8 cellular contexts compared by ENCODE assay signal in the genomic region with DNA sequence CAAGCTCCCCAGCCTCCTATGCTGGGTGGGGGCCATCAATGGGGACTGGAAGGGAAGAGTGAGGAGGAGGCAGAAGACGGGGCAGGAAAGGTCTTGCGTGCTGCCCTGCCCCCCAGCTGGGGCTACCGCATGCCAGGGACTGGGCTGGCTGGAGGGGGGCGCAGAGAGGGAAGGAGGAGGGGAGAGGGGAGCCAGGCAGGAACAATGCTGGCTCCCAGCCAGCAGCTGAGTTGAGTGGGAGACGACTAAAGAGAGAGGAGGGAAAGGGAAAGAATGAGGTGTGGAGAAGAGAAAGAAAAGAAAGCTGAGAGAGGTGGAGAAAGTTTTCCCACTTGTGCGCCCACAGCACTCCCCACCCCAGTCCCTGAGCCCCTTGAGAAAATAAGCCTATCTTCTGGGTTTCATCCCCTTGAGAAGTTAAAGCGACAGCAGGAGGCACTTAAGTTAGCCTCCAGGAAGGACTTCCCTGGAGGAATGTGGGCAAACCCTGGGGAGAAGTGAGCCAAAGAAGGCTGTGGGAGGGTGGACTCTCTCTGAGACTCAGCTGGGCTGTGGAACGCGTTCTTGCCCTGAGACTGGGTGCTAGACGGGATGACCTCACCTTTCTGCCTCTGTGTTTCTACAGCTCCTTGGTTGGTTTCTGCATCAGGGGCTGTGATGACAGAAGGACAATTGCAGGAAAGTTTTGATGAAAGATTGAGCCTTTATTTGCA. TPM values are rescaled to one million over a fixed set of nuclear protein-coding genes. Genes with fewer than 3 reads are reported as not detected.
A peak's percentile ranks its signal among the peaks of the same experiment; 100 is the strongest.
DNase-seq lines count a peak whose midpoint lies in the region; ATAC-seq and TF ChIP-seq lines count a peak whose summit lies in the region.

No MANE protein-coding gene starts in this region.

- dilution Hi-C loops in mammary epithelial cell (cut with HindIII; ENCODE audit: low sequenced_read_pairs), result no loop called here

- no peak for TF ChIP-seq EP300 in transverse colon (IDR thresholded peaks at IDR 0.05; ENCODE audit: low read depth)

- no peak overlapping the region for H3K27ac ChIP-seq in BLaER1 treated with 17β-estradiol and CSF1 and Interleukin-3, amounts not matched to agents 10 nM and 100 nM
- H3K27ac ChIP-seq in HUES64 (ENCODE audit: low read depth, low read length), result no peak overlapping the region
- H3K27ac ChIP-seq in mammary epithelial cell (ENCODE audit: insufficient read depth, low read depth, low read length), result no peak overlapping the region
- H3K27ac ChIP-seq in mesenchymal stem cell (ENCODE audit: low read length, poor library complexity, severe bottlenecking), result no peak overlapping the region
- H3K27ac ChIP-seq in transverse colon, result no peak overlapping the region

- no peaks in the 10 kb centered on the region for H3K79me1 ChIP-seq in mesenchymal stem cell (replicated peaks; ENCODE audit: low read length, poor library complexity, severe bottlenecking)

- H2AK5ac ChIP-seq in mesenchymal stem cell (ENCODE audit: low read length, severe bottlenecking), result peak overlapping the region; percentile 19

- intact Hi-C loops in mammary epithelial cell (cut with micrococcal nuclease), result loop anchor here (1.0 to 10.0 kb wide), 6 partner anchors 15 to 200 kb away; a partner anchor contains a TSS
- intact Hi-C loops in transverse colon (cut with DNase I; ENCODE audit: low total_unique reads), result loop anchor here (1.0 to 10.0 kb wide), 2 partner anchors 35 to 165 kb away; a partner anchor contains a TSS

- peaks cover 33 to 82% (median 58%) of the 10 kb centered on the region in 10 experiments for H3K4me1 ChIP-seq in BLaER1 treated with 17β-estradiol and CSF1 and Interleukin-3, amounts not matched to agents 10 nM and 100 nM
- H3K4me1 ChIP-seq in HUES64 (ENCODE audit: insufficient read depth, low read length) (peaks cover 52% of the 10 kb centered on the region), mammary epithelial cell (ENCODE audit: insufficient read depth, low read length) (peaks cover 41% of the 10 kb centered on the region), mesenchymal stem cell (ENCODE audit: control insufficient read depth, insufficient read depth, low read depth, low read length) (peaks cover 42% of the 10 kb centered on the region), transverse colon (peaks cover 4 to 31% (median 12%) of the 10 kb centered on the region in 4 donors)

- H3K4me2 ChIP-seq in BLaER1 treated with 17β-estradiol and CSF1 and Interleukin-3, amounts not matched to agents 10 nM and 100 nM, result peak overlapping the region; percentile 62 to 85 (median 77); a peak in 21 of 22 replicates
- H3K4me2 ChIP-seq in mammary epithelial cell (ENCODE audit: insufficient read depth, low read depth, low read length), result peak overlapping the region; percentile 53
- H3K4me2 ChIP-seq in mesenchymal stem cell (ENCODE audit: low read length, poor library complexity, severe bottlenecking), result peak overlapping the region; percentile 85

- in situ Hi-C loops in mammary epithelial cell (cut with MboI; ENCODE audit: low sequenced_read_pairs in 2 of 2), result loop anchor here in 1 of 2 donors (25.0 kb wide), 1 partner anchor 172 kb away; a partner anchor contains a TSS
- in situ Hi-C loops in transverse colon (cut with MboI; ENCODE audit: low pct_ligation_motif_present in 1 of 4, low pct_unique_long_range_greater_than_20kb in 1 of 4, low sequenced_read_pairs in 3 of 4), result loop anchor here in 3 of 4 donors (5.0 to 25.0 kb wide), 2 partner anchors 32 to 172 kb away; a partner anchor contains a TSS

- H3K4ac ChIP-seq in mesenchymal stem cell (ENCODE audit: low read depth in 1 of 2, low read length in 2 of 2), result no peak overlapping the region

- H4K8ac ChIP-seq in mesenchymal stem cell (ENCODE audit: low read length), result peak overlapping the region; percentile 65

- peak overlapping the region; percentile 79 for H4K91ac ChIP-seq in mesenchymal stem cell (ENCODE audit: low read length)

- H3K4me3 ChIP-seq in BLaER1 treated with 17β-estradiol and CSF1 and Interleukin-3, amounts not matched to agents 10 nM and 100 nM, result no peak overlapping the region
- H3K4me3 ChIP-seq in HUES64 (ENCODE audit: low read length) (peak overlapping the region; percentile 44), mammary epithelial cell (replicated peaks in 1 of 3; ENCODE audit: insufficient read depth in 1 of 3, low read depth in 2 of 3, low read length in 3 of 3) (peak overlapping the region in 1 of 3 experiments; percentile 27), mesenchymal stem cell (ENCODE audit: insufficient read depth in 1 of 2, low read depth in 1 of 2, low read length in 2 of 2) (peak overlapping the region in 1 of 2 experiments; percentile 70), transverse colon (no peak overlapping the region)

- peak overlapping the region; percentile 15 for H2BK15ac ChIP-seq in mesenchymal stem cell (ENCODE audit: low read depth, poor library complexity, severe bottlenecking)

- no peaks in the 10 kb centered on the region for H3K36me3 ChIP-seq in BLaER1 treated with 17β-estradiol and CSF1 and Interleukin-3, amounts not matched to agents 10 nM and 100 nM
- H3K36me3 ChIP-seq in HUES64 (ENCODE audit: insufficient read depth, low read length) (no peaks in the 10 kb centered on the region), mammary epithelial cell (ENCODE audit: insufficient read depth, low read length) (no peaks in the 10 kb centered on the region), mesenchymal stem cell (ENCODE audit: control insufficient read depth in 1 of 2, insufficient read depth in 2 of 2, low read depth in 1 of 2, low read length in 2 of 2) (no peaks in the 10 kb centered on the region), transverse colon (no peaks in the 10 kb centered on the region)

- no peak overlapping the region for H2BK5ac ChIP-seq in mesenchymal stem cell (ENCODE audit: low read depth, low read length, poor library complexity, severe bottlenecking)

- H3K18ac ChIP-seq in mesenchymal stem cell (ENCODE audit: low read depth in 1 of 2, low read length in 2 of 2), result no peak overlapping the region

- WGBS in HUES64, result 24% methylated on average over 10 of the region's 10 CpGs
- 11% methylated on average over 7 of the region's 10 CpGs for WGBS in mammary epithelial cell (ENCODE audit: low coverage, missing lambda C conversion rate)
- WGBS in mesenchymal stem cell, result 27% methylated on average over 9 of the region's 10 CpGs
- WGBS in transverse colon (ENCODE audit: low coverage in 1 of 2), 2 donors, result 0 to 33% methylated on average over 1 to 10 of the region's 10 CpGs

- no peak overlapping the region for H3K14ac ChIP-seq in mesenchymal stem cell (ENCODE audit: low read length in 2 of 2)

- H3K23ac ChIP-seq in mesenchymal stem cell (ENCODE audit: low read length in 2 of 2), result no peak overlapping the region

- CTCF ChIA-PET in mammary epithelial cell (lab: Charles Lee; ENCODE audit: low non-redundant PET), result interaction anchor here (0.6 to 3.7 kb wide), 15 partner anchors 11 to 1312 kb away, joined by 3 to 50 read pairs (median 4); a partner anchor contains a TSS

- peak overlapping the region in 1 of 2 experiments; percentile 59 for H2BK12ac ChIP-seq in mesenchymal stem cell (ENCODE audit: low read length in 2 of 2)

- no peaks in the 10 kb centered on the region for H3K9me3 ChIP-seq in BLaER1 treated with 17β-estradiol and CSF1 and Interleukin-3, amounts not matched to agents 10 nM and 100 nM (replicated peaks in 1 of 11)
- H3K9me3 ChIP-seq in HUES64 (ENCODE audit: insufficient read depth, low read depth, low read length) (no peaks in the 10 kb centered on the region), mammary epithelial cell (replicated peaks; ENCODE audit: insufficient read depth, low read length) (no peaks in the 10 kb centered on the region), mesenchymal stem cell (ENCODE audit: control insufficient read depth, low read length) (no peaks in the 10 kb centered on the region), transverse colon (no peaks in the 10 kb centered on the region)

- peak; percentile 65 for DNase-seq in mammary epithelial cell
- DNase-seq in mesenchymal stem cell, result no peak
- no peak for DNase-seq in COLO668 (lab: John Stamatoyannopoulos, UW; ENCODE audit: unreplicated experiment)
- no peak for DNase-seq in transverse colon

- ATAC-seq in HG02870 (IDR thresholded peaks at IDR 0.05; ENCODE audit: unreplicated experiment) (no peak), HG03439 (IDR thresholded peaks at IDR 0.05; ENCODE audit: unreplicated experiment) (no peak)

- no peaks in the 10 kb centered on the region for H3K79me2 ChIP-seq in mammary epithelial cell (ENCODE audit: insufficient read depth, low read length)

- no peak overlapping the region for H2BK120ac ChIP-seq in mesenchymal stem cell (ENCODE audit: low read depth, low read length)

- H3K9ac ChIP-seq in BLaER1 treated with 17β-estradiol and CSF1 and Interleukin-3, amounts not matched to agents 10 nM and 100 nM, result peak overlapping the region in 1 of 11 experiments; percentile 7; a peak in 1 of 22 replicates
- H3K9ac ChIP-seq in HUES64 (ENCODE audit: low read depth, low read length) (no peak overlapping the region), mammary epithelial cell (ENCODE audit: insufficient read depth, low read length) (no peak overlapping the region), mesenchymal stem cell (ENCODE audit: low read length) (peak overlapping the region; percentile 72)

- BruUV-seq in mammary epithelial cell (replicated peaks; lab: Mats Ljungman, UMichigan), result no TSS peak

- TF ChIP-seq CTCF in mammary epithelial cell (conservative IDR thresholded peaks at IDR 0.05 in 1 of 2, IDR thresholded peaks at IDR 0.05 in 1 of 2; ENCODE audit: extremely low read depth in 1 of 2, insufficient read depth in 1 of 2, low read depth in 1 of 2, low read length in 2 of 2) (no peak), transverse colon (IDR thresholded peaks at IDR 0.05) (no peak)

- H4K20me1 ChIP-seq in BLaER1 treated with 17β-estradiol and CSF1 and Interleukin-3, amounts not matched to agents 10 nM and 100 nM, result peaks cover 0 to 26% (median 0%) of the 10 kb centered on the region in 11 experiments; a peak in 7 of 22 replicates
- no peaks in the 10 kb centered on the region for H4K20me1 ChIP-seq in mammary epithelial cell (ENCODE audit: insufficient read depth, low read length)

- peak overlapping the region; percentile 72 for H2AFZ ChIP-seq in mammary epithelial cell (ENCODE audit: low read depth, low read length)
- no peak overlapping the region for H2AFZ ChIP-seq in mesenchymal stem cell (ENCODE audit: low read depth, low read length)

- no peak for TF ChIP-seq POLR2A in transverse colon (IDR thresholded peaks at IDR 0.05)

- H3K27me3 ChIP-seq in BLaER1 treated with 17β-estradiol and CSF1 and Interleukin-3, amounts not matched to agents 10 nM and 100 nM, result peaks cover 38 to 46% (median 43%) of the 10 kb centered on the region in 11 experiments
- H3K27me3 ChIP-seq in HUES64 (ENCODE audit: insufficient read depth, low read length), result no peaks in the 10 kb centered on the region; the same call in 1 of the 2 replicates
- no peaks in the 10 kb centered on the region for H3K27me3 ChIP-seq in mammary epithelial cell (ENCODE audit: insufficient read depth, low read length)
- H3K27me3 ChIP-seq in mesenchymal stem cell (ENCODE audit: control insufficient read depth in 1 of 2, insufficient read depth in 1 of 2, low read length in 2 of 2), result peaks cover 0 to 42% of the 10 kb centered on the region in 2 experiments
- H3K27me3 ChIP-seq in transverse colon, result peaks cover 80% of the 10 kb centered on the region

RNA-seq across cellular contexts. Expression of a gene that starts 12.9 kb away (rescaled TPM):
- 116 TPM for polyA plus RNA-seq in HUES64 (2013, experiment 1 of 2)
- 122 TPM for polyA plus RNA-seq in HUES64 (2013, experiment 2 of 2)
- total RNA-seq in mammary epithelial cell (10 to 100 TPM in 1 of 2 donors, under 1 TPM in 1; 0.07 to 49.0 TPM), transverse colon (10 to 100 TPM in 1 of 4 donors, 1 to 10 TPM in 3; 3.3 to 15.5 (median 5.5) TPM)
- polyA plus RNA-seq in mammary epithelial cell, result 0.06 TPM
- not detected for polyA minus RNA-seq in mammary epithelial cell
- polyA plus RNA-seq in mesenchymal stem cell (2013, experiment 1 of 2), result 49.2 TPM
- 45.3 TPM for polyA plus RNA-seq in mesenchymal stem cell (2013, experiment 2 of 2)

RNA-seq across cellular contexts. Expression of a gene that starts 15.3 kb away (rescaled TPM):
- polyA plus RNA-seq in HUES64 (2013, experiment 1 of 2), result 229 TPM
- polyA plus RNA-seq in HUES64 (2013, experiment 2 of 2), result 318 TPM
- total RNA-seq in mammary epithelial cell (10 to 100 TPM in 1 of 2 donors, 1 to 10 TPM in 1; 7.0 to 29.5 TPM), transverse colon (1 to 10 TPM in 1 of 4 donors, under 1 TPM in 1, not detected in 2; 0.79 to 1.9 TPM)
- polyA plus RNA-seq in mammary epithelial cell, result 6.2 TPM
- polyA minus RNA-seq in mammary epithelial cell, result 1.3 TPM
- 42.6 TPM for polyA plus RNA-seq in mesenchymal stem cell (2013, experiment 1 of 2)
- 41.2 TPM for polyA plus RNA-seq in mesenchymal stem cell (2013, experiment 2 of 2)

RNA-seq across cellular contexts. Expression of a gene that starts 38.2 kb away (rescaled TPM):
- polyA plus RNA-seq in HUES64 (2013, experiment 1 of 2), result 15.7 TPM
- 22.1 TPM for polyA plus RNA-seq in HUES64 (2013, experiment 2 of 2)
- total RNA-seq in mammary epithelial cell, result 10 to 100 TPM in 1 of 2 donors, 1 to 10 TPM in 1; 9.3 to 24.3 TPM
- 10.5 TPM for polyA plus RNA-seq in mammary epithelial cell
- polyA minus RNA-seq in mammary epithelial cell, result 19.3 TPM
- 12.1 TPM for polyA plus RNA-seq in mesenchymal stem cell (2013, experiment 1 of 2)
- 11.3 TPM for polyA plus RNA-seq in mesenchymal stem cell (2013, experiment 2 of 2)
- total RNA-seq in transverse colon, result 10 to 100 TPM; 37.4 to 40.8 (median 39.0) TPM

RNA-seq across cellular contexts. Expression of a gene that starts 38.5 kb away (rescaled TPM):
- polyA plus RNA-seq in HUES64 (2013, experiment 1 of 2), result 44.6 TPM
- polyA plus RNA-seq in HUES64 (2013, experiment 2 of 2), result 37.2 TPM
- 10 to 100 TPM; 27.0 to 42.7 TPM for total RNA-seq in mammary epithelial cell
- polyA plus RNA-seq in mammary epithelial cell, result 62.3 TPM
- polyA minus RNA-seq in mammary epithelial cell, result 33.3 TPM
- polyA plus RNA-seq in mesenchymal stem cell (2013, experiment 1 of 2), result 26.8 TPM
- polyA plus RNA-seq in mesenchymal stem cell (2013, experiment 2 of 2), result 25.1 TPM
- 10 to 100 TPM; 25.8 to 61.7 (median 33.1) TPM for total RNA-seq in transverse colon

RNA-seq across cellular contexts. Expression of a gene that starts 48.2 kb away (rescaled TPM):
- polyA plus RNA-seq in HUES64 (2013, experiment 1 of 2), result 1.6 TPM
- polyA plus RNA-seq in HUES64 (2013, experiment 2 of 2), result 2.0 TPM
- total RNA-seq in mammary epithelial cell (not detected), transverse colon (under 1 TPM in 2 of 4 donors, not detected in 2; 0.55 to 0.95 TPM)
- polyA plus RNA-seq in mammary epithelial cell, result not detected
- not detected for polyA minus RNA-seq in mammary epithelial cell
- polyA plus RNA-seq in mesenchymal stem cell (2013, experiment 1 of 2), result 0.33 TPM
- 0.23 TPM for polyA plus RNA-seq in mesenchymal stem cell (2013, experiment 2 of 2)
